In the genomic region with DNA sequence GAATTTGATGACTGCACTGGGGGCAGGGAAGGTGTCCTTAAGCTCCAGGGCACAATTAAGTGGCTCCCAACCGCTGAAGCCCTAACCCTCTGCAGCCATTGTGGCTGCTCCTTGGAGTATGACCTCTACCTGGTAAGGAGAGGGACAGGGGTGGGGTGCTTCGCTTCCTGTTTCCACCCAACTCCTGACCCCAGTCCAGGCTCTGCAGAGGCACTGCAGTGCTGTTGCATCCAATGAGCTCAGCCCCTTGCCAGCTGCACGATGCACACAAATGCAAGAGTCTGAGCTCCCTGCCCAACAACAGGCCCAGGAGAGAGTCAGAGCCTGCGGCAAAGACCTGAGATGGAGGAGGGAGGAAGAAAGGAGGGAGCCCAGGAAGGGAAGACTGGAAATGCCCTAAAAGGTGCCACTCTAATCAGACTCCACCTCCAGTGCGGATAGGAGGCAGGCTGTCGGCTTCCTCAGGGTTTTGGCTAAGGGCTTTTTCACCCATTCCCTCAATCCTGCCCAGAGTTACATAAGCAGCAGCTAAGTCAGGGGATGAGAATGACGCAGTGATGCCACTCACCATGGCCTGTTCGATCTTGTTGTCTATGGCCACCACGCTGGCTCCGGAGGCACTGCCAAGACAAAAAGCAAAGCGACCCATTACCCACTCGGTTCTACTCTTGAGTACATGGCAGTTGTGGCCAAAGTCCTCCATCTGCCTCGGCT, we compare ENCODE assay signal across 3 cellular contexts.
TF ChIP-seq lines count a peak whose summit lies in the region.

No MANE protein-coding gene starts in this region.

TF ChIP-seq in A549, 52 proteins besides CTCF, POLR2A, EP300 and RAD21:
- TF ChIP-seq CHD4 (IDR thresholded peaks at IDR 0.05; ENCODE audit: borderline replicate concordance), result no peak
- no peak for TF ChIP-seq SREBF2 (IDR thresholded peaks at IDR 0.05)
- TF ChIP-seq, protein P1, sequence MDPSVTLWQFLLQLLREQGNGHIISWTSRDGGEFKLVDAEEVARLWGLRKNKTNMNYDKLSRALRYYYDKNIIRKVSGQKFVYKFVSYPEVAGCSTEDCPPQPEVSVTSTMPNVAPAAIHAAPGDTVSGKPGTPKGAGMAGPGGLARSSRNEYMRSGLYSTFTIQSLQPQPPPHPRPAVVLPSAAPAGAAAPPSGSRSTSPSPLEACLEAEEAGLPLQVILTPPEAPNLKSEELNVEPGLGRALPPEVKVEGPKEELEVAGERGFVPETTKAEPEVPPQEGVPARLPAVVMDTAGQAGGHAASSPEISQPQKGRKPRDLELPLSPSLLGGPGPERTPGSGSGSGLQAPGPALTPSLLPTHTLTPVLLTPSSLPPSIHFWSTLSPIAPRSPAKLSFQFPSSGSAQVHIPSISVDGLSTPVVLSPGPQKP (IDR thresholded peaks at IDR 0.05; ENCODE audit: low read depth, low read length), result no peak
- no peak for TF ChIP-seq FOSB (CRISPR knock-in tag; IDR thresholded peaks at IDR 0.05)
- TF ChIP-seq POLR2AphosphoS2 (conservative IDR thresholded peaks at IDR 0.05; ENCODE audit: low read length), result no peak
- no peak for TF ChIP-seq PHF8 (IDR thresholded peaks at IDR 0.05; ENCODE audit: borderline replicate concordance, low read depth)
- TF ChIP-seq ZFP36 (IDR thresholded peaks at IDR 0.05; ENCODE audit: borderline replicate concordance, partially characterized antibody), result no peak

TF ChIP-seq in IMR-90, 13 proteins besides CTCF, POLR2A, EP300 and RAD21:
- TF ChIP-seq, protein P2, sequence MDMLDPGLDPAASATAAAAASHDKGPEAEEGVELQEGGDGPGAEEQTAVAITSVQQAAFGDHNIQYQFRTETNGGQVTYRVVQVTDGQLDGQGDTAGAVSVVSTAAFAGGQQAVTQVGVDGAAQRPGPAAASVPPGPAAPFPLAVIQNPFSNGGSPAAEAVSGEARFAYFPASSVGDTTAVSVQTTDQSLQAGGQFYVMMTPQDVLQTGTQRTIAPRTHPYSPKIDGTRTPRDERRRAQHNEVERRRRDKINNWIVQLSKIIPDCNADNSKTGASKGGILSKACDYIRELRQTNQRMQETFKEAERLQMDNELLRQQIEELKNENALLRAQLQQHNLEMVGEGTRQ (IDR thresholded peaks at IDR 0.05; ENCODE audit: low read depth, low read length), result no peak
- no peak for TF ChIP-seq MAFK (IDR thresholded peaks at IDR 0.05; ENCODE audit: low read depth, low read length)

TF ChIP-seq in GM12878, 131 proteins besides CTCF, POLR2A, EP300 and RAD21:
- TF ChIP-seq, protein P3, sequence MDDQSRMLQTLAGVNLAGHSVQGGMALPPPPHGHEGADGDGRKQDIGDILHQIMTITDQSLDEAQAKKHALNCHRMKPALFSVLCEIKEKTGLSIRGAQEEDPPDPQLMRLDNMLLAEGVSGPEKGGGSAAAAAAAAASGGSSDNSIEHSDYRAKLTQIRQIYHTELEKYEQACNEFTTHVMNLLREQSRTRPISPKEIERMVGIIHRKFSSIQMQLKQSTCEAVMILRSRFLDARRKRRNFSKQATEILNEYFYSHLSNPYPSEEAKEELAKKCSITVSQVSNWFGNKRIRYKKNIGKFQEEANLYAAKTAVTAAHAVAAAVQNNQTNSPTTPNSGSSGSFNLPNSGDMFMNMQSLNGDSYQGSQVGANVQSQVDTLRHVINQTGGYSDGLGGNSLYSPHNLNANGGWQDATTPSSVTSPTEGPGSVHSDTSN (IDR thresholded peaks at IDR 0.05; ENCODE audit: insufficient replicate concordance, low read depth, low read length), result no peak
- TF ChIP-seq BACH1 (IDR thresholded peaks at IDR 0.05; ENCODE audit: borderline replicate concordance) (0 out of 2 replicates have a peak, but pooled peaks have one; percentile 24), SREBF2 (IDR thresholded peaks at IDR 0.05; ENCODE audit: low read length) (no peak), SUZ12 (IDR thresholded peaks at IDR 0.05; ENCODE audit: unreplicated experiment) (no peak), NBN (IDR thresholded peaks at IDR 0.05) (no peak), ASH2L (IDR thresholded peaks at IDR 0.05; ENCODE audit: borderline replicate concordance, low read depth) (no peak)
- TF ChIP-seq, protein P4, sequence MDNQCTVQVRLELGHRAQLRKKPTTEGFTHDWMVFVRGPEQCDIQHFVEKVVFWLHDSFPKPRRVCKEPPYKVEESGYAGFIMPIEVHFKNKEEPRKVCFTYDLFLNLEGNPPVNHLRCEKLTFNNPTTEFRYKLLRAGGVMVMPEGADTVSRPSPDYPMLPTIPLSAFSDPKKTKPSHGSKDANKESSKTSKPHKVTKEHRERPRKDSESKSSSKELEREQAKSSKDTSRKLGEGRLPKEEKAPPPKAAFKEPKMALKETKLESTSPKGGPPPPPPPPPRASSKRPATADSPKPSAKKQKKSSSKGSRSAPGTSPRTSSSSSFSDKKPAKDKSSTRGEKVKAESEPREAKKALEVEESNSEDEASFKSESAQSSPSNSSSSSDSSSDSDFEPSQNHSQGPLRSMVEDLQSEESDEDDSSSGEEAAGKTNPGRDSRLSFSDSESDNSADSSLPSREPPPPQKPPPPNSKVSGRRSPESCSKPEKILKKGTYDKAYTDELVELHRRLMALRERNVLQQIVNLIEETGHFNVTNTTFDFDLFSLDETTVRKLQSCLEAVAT (IDR thresholded peaks at IDR 0.05), result 0 out of 2 replicates have a peak, but pooled peaks have one; percentile 51
- TF ChIP-seq, protein P5, sequence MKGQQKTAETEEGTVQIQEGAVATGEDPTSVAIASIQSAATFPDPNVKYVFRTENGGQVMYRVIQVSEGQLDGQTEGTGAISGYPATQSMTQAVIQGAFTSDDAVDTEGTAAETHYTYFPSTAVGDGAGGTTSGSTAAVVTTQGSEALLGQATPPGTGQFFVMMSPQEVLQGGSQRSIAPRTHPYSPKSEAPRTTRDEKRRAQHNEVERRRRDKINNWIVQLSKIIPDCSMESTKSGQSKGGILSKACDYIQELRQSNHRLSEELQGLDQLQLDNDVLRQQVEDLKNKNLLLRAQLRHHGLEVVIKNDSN (IDR thresholded peaks at IDR 0.05; ENCODE audit: borderline replicate concordance, extremely low read length, insufficient read depth, low read depth, low read length), result no peak
- TF ChIP-seq, protein P6, sequence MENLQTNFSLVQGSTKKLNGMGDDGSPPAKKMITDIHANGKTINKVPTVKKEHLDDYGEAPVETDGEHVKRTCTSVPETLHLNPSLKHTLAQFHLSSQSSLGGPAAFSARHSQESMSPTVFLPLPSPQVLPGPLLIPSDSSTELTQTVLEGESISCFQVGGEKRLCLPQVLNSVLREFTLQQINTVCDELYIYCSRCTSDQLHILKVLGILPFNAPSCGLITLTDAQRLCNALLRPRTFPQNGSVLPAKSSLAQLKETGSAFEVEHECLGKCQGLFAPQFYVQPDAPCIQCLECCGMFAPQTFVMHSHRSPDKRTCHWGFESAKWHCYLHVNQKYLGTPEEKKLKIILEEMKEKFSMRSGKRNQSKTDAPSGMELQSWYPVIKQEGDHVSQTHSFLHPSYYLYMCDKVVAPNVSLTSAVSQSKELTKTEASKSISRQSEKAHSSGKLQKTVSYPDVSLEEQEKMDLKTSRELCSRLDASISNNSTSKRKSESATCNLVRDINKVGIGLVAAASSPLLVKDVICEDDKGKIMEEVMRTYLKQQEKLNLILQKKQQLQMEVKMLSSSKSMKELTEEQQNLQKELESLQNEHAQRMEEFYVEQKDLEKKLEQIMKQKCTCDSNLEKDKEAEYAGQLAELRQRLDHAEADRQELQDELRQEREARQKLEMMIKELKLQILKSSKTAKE (IDR thresholded peaks at IDR 0.05; ENCODE audit: low read depth, poor library complexity, severe bottlenecking), result no peak
